Comparison of ENCODE assay signal across 1 cellular context in the genomic region with DNA sequence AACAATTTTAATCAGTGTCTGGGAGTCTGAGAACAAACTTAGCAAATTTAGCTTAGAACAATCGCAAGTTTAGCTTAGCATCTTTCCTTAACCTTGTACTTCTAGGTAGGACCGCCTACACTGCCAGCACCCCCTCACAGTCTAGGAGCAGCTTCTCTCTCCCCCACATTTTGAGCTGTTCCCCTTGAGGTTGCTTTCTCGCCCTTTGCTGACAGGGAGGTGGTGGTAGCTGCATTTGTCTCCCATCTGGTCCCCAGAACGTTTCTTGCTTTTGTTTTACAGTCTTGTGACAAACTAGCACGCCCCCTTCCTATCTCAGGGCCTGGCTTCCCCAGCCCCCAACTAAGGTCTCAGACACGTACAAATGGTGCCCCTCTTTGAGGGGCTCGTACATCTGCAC.
TF ChIP-seq lines count a peak whose summit lies in the region.

No MANE protein-coding gene starts in this region.

TF ChIP-seq in H1, 55 proteins besides CTCF, POLR2A, EP300 and RAD21:
- TF ChIP-seq SP2 (IDR thresholded peaks at IDR 0.05; ENCODE audit: low read length) (no peak), KDM4A (IDR thresholded peaks at IDR 0.05; ENCODE audit: low read depth, low read length, severe bottlenecking) (no peak), SIX5 (IDR thresholded peaks at IDR 0.05; ENCODE audit: low read depth, low read length) (no peak)
